In genomic region chrX:31500920-31501319, GRCh38 we compare ENCODE assay signal across 19 cellular contexts.
DNase-seq lines count a peak whose midpoint lies in the region; ATAC-seq, FAIRE-seq and TF ChIP-seq lines count a peak whose summit lies in the region.
"Had no signal": no experiment of that assay in that cellular context is flagged by ENCODE, and none has a peak within 500 bp of the region (broad histone marks: within the 10 kb centered on the region; RNA-seq: fewer than 3 reads in every experiment).

No MANE protein-coding gene starts in this region.

- H3K79me2 ChIP-seq in astrocyte (ENCODE audit: insufficient read depth, low read length): no peaks in the 10 kb centered on the region

- H3K4me1 ChIP-seq in astrocyte (ENCODE audit: insufficient read depth, low read length): peaks cover 4% of the 10 kb centered on the region
- H3K4me1 ChIP-seq: gastroesophageal sphincter had no signal

- no peak for FAIRE-seq in astrocyte (lab: Jason Lieb, UNC)

- no peak overlapping the region for H3K4me3 Mint-ChIP-seq in astrocyte (ENCODE audit: unreplicated experiment)
- H3K4me3 Mint-ChIP-seq: type B pancreatic cell had no signal

- DNase-seq in Jurkat, Clone E6-1 (ENCODE audit: low read depth, low spot score): peak; percentile 1
- DNase-seq in astrocyte (ENCODE audit: low read depth): peak; percentile 69
- DNase-seq in iris pigment epithelial cell (ENCODE audit: low read depth): peak; percentile 55
- no peak for DNase-seq in NK-92 treated with Interleukin-12 subunit alpha and Interleukin-12 subunit beta, amount 100 ng/mL, for 24 hours (lab: John Stamatoyannopoulos, UW)
- DNase-seq in NCI-H1092 treated with DMSO at 0.1 percent for 48 hours (lab: John Stamatoyannopoulos, UW): no peak
- DNase-seq: activated CD4-positive, CD25-positive, alpha-beta regulatory T cell treated with anti-CD3 and anti-CD28 coated beads, Interleukin-2, amount 50 U/mL, for 72 hours; COR-L47; cortex of kidney; kidney glomerular epithelial cell; NCI-H1105 treated with DMSO at 0.1 percent for 48 hours; NCI-H526; stimulated activated CD8-positive, alpha-beta memory T cell treated with anti-CD3 and anti-CD28 coated beads, Interleukin-4, amount 100 ng/mL, for 48 hours had no signal

- no peaks in the 10 kb centered on the region for H3K27me3 Mint-ChIP-seq in astrocyte (ENCODE audit: low read depth, unreplicated experiment)
- H3K27me3 Mint-ChIP-seq: type B pancreatic cell had no signal

- H3K9me3 ChIP-seq in astrocyte (ENCODE audit: insufficient read depth, low read depth, low read length): no peaks in the 10 kb centered on the region
- H3K9me3 ChIP-seq: gastroesophageal sphincter had no signal

- no peak overlapping the region for H3K4me2 ChIP-seq in astrocyte (ENCODE audit: low read length)

- no peaks in the 10 kb centered on the region for H3K36me3 ChIP-seq in astrocyte (ENCODE audit: insufficient read depth, low read length)
- H3K36me3 ChIP-seq: gastroesophageal sphincter had no signal

- H3K27ac Mint-ChIP-seq in astrocyte (ENCODE audit: unreplicated experiment): no peak overlapping the region
- H3K27ac Mint-ChIP-seq: activated naive CD4-positive, alpha-beta T cell treated with anti-CD3 and anti-CD28 coated beads, Interleukin-2, amount 50 U/mL, for 72 hours; type B pancreatic cell had no signal

- H4K20me1 ChIP-seq in astrocyte (ENCODE audit: insufficient read depth, low read length): no peaks in the 10 kb centered on the region

- no peak overlapping the region for H3K27ac ChIP-seq in astrocyte (ENCODE audit: low read depth, low read length)
- H3K27ac ChIP-seq: gastroesophageal sphincter, HL-60 had no signal

- no peaks in the 10 kb centered on the region for H3K9me3 Mint-ChIP-seq in astrocyte (ENCODE audit: unreplicated experiment)
- H3K9me3 Mint-ChIP-seq: activated naive CD4-positive, alpha-beta T cell treated with anti-CD3 and anti-CD28 coated beads, Interleukin-2, amount 50 U/mL, for 72 hours; type B pancreatic cell had no signal

- H3K9ac ChIP-seq in astrocyte (ENCODE audit: low read length): no peak overlapping the region

- H3K4me3 ChIP-seq in Jurkat, Clone E6-1 (ENCODE audit: low read length): no peak overlapping the region
- no peak overlapping the region for H3K4me3 ChIP-seq in astrocyte (ENCODE audit: insufficient read depth, low read depth, low read length)
- H3K4me3 ChIP-seq: gastroesophageal sphincter had no signal

- no peak overlapping the region for H2AFZ ChIP-seq in astrocyte (ENCODE audit: low read depth, low read length)

- no peak for TF ChIP-seq CTCF in astrocyte (IDR thresholded peaks at IDR 0.05; ENCODE audit: insufficient read depth, low read depth, low read length)

- H3K36me3 Mint-ChIP-seq in astrocyte (ENCODE audit: low read depth, unreplicated experiment): no peaks in the 10 kb centered on the region
- H3K36me3 Mint-ChIP-seq: activated naive CD4-positive, alpha-beta T cell treated with anti-CD3 and anti-CD28 coated beads, Interleukin-2, amount 50 U/mL, for 72 hours; type B pancreatic cell had no signal

- peaks cover 19% of the 10 kb centered on the region for H3K4me1 Mint-ChIP-seq in astrocyte (ENCODE audit: low read depth, unreplicated experiment)

- ATAC-seq in GM21360 (IDR thresholded peaks at IDR 0.05; ENCODE audit: unreplicated experiment) (peak; percentile 88), GM18861 (IDR thresholded peaks at IDR 0.05; ENCODE audit: unreplicated experiment) (no peak), GM18498 (IDR thresholded peaks at IDR 0.05; ENCODE audit: unreplicated experiment) (no peak)
- ATAC-seq: activated naive CD4-positive, alpha-beta T cell treated with anti-CD3 and anti-CD28 coated beads, Interleukin-2, amount 50 U/mL, for 72 hours; gastroesophageal sphincter had no signal

- no peaks in the 10 kb centered on the region for H3K27me3 ChIP-seq in astrocyte (ENCODE audit: insufficient read depth, low read length)
- H3K27me3 ChIP-seq: gastroesophageal sphincter had no signal

Comparison
In these comparisons a context has a peak if more than half of its experiments do, and no peak if none do; other contexts are left out.
1. DNase-seq: peak in Jurkat, Clone E6-1 (single experiment), astrocyte (single experiment) and iris pigment epithelial cell (single experiment); none in NK-92 treated with Interleukin-12 subunit alpha and Interleukin-12 subunit beta, amount 100 ng/mL, for 24 hours (single experiment) and NCI-H1092 treated with DMSO at 0.1 percent for 48 hours (single experiment).